Comparison of ENCODE assay signal across 18 cellular contexts in the genomic region with DNA sequence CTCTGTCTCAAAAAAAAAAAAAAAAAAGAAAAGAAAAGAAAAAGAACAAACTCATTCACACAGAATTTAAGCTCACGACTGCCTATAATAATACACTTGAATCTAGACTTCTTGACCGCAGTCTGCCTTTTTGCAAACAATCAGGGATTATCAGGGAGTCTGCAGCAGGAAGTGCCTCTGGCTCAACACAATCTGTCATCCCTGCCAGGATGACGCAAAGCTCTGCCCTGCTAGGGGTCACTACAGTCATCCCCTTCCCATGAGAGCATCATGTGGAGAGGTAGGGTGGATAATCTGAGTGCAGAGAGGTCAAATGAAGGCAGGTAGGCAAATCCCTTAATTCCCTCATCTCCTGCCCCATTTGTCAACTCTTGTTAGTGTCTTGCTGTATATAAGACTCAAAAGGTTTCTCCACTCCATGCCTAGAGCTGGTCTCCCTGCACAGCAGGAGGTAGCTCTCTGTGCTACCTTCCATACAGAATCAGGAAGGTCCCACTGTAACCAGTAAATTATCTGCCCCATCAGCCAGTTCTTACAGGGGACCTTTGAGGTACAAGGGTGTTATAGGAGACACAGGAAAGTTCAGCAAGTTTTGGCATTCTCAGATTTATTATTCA. TPM values are rescaled to one million over a fixed set of nuclear protein-coding genes. Genes with fewer than 3 reads are reported as not detected.
DNase-seq lines count a peak whose midpoint lies in the region; ATAC-seq and TF ChIP-seq lines count a peak whose summit lies in the region.
"Had no signal": no experiment of that assay in that cellular context is flagged by ENCODE, and none has a peak within 500 bp of the region (broad histone marks: within the 10 kb centered on the region; RNA-seq: fewer than 3 reads in every experiment).

No MANE protein-coding gene starts in this region.

- peaks cover 28% of the 10 kb centered on the region for H3K36me3 Mint-ChIP-seq in endodermal cell (ENCODE audit: low read depth)

- H3K4me3 Mint-ChIP-seq in endodermal cell: no peak overlapping the region
- H3K4me3 Mint-ChIP-seq: activated CD4-positive, alpha-beta T cell treated with anti-CD3 and anti-CD28 coated beads, Interleukin-2, amount 10 ng/mL, durations not matched to agents 7 days and 5 days; CD4-positive, alpha-beta memory T cell; immature natural killer cell had no signal

- H3K27ac Mint-ChIP-seq in endodermal cell: peak overlapping the region; percentile 45
- H3K27ac Mint-ChIP-seq: activated CD4-positive, alpha-beta T cell treated with anti-CD3 and anti-CD28 coated beads, Interleukin-2, amount 10 ng/mL, durations not matched to agents 7 days and 5 days; CD4-positive, alpha-beta memory T cell had no signal

- no peak overlapping the region for H3K9ac ChIP-seq in endodermal cell (ENCODE audit: extremely low read depth, low read length, poor library complexity, severe bottlenecking)

- DNase-seq in EH (ENCODE audit: low read depth): peak; percentile 13
- peak; percentile 78 for DNase-seq in NCI-H69 (lab: John Stamatoyannopoulos, UW)
- peak; percentile 50 for DNase-seq in endodermal cell
- peak; percentile 95 for DNase-seq in lung microvascular endothelial cell (ENCODE audit: low read depth in 2 of 2)
- no peak for DNase-seq in MV-4-11 (lab: John Stamatoyannopoulos, UW)
- DNase-seq in stimulated activated CD4-positive, alpha-beta T cell treated with anti-CD3 and anti-CD28 coated beads, Interleukin-4, amount 100 ng/mL, for 4 hours: no peak
- DNase-seq in SKM-1 treated with dmso at 0.1 percent for 144 hours (lab: John Stamatoyannopoulos, UW; ENCODE audit: unreplicated experiment): no peak
- DNase-seq: activated CD4-positive, alpha-beta T cell treated with anti-CD3 and anti-CD28 coated beads, Interleukin-2, amount 10 ng/mL, durations not matched to agents 7 days and 5 days; activated effector memory CD4-positive, alpha-beta T cell treated with anti-CD3 and anti-CD28 coated beads, Interleukin-2, amount 50 U/mL, for 16 hours; caudate nucleus; CD4-positive, alpha-beta memory T cell; immature natural killer cell; NCI-H1092; NCI-H774 had no signal

- 89 to 95% methylated on average over 3 of the region's 3 CpGs for WGBS in endodermal cell (ENCODE audit: insufficient coverage in 1 of 2, insufficient read length in 1 of 2), 2 experiments

- no peak for TF ChIP-seq CTCF in endodermal cell (conservative IDR thresholded peaks at IDR 0.05)

- no peaks in the 10 kb centered on the region for H3K9me3 Mint-ChIP-seq in endodermal cell
- H3K9me3 Mint-ChIP-seq: activated CD4-positive, alpha-beta T cell treated with anti-CD3 and anti-CD28 coated beads, Interleukin-2, amount 10 ng/mL, durations not matched to agents 7 days and 5 days; CD4-positive, alpha-beta memory T cell; immature natural killer cell had no signal

- H3K4me1 Mint-ChIP-seq in endodermal cell: peaks cover 7% of the 10 kb centered on the region
- H3K4me1 Mint-ChIP-seq: immature natural killer cell had no signal

- no peaks in the 10 kb centered on the region for H3K4me1 ChIP-seq in endodermal cell (ENCODE audit: control insufficient read depth, insufficient read depth, low read length)

- H3K27me3 Mint-ChIP-seq in endodermal cell (ENCODE audit: insufficient read depth): no peaks in the 10 kb centered on the region
- H3K27me3 Mint-ChIP-seq: activated CD4-positive, alpha-beta T cell treated with anti-CD3 and anti-CD28 coated beads, Interleukin-2, amount 10 ng/mL, durations not matched to agents 7 days and 5 days; CD4-positive, alpha-beta memory T cell had no signal

- ATAC-seq in HG03045 (IDR thresholded peaks at IDR 0.05; ENCODE audit: unreplicated experiment): no peak

- no peaks in the 10 kb centered on the region for H3K27me3 ChIP-seq in endodermal cell (ENCODE audit: control insufficient read depth, insufficient read depth, low read length, poor library complexity, severe bottlenecking)

- H3K9me3 ChIP-seq in endodermal cell (ENCODE audit: control insufficient read depth, low read length): no peaks in the 10 kb centered on the region
- H3K9me3 ChIP-seq: thoracic aorta had no signal

- no peak overlapping the region for H3K27ac ChIP-seq in endodermal cell (ENCODE audit: low read depth, low read length)
- H3K27ac ChIP-seq: HL-60 had no signal

- peaks cover 37% of the 10 kb centered on the region for H3K36me3 ChIP-seq in endodermal cell (ENCODE audit: control insufficient read depth, insufficient read depth, low read length)

- no peak overlapping the region for H3K4me3 ChIP-seq in endodermal cell (ENCODE audit: low read length)
- H3K4me3 ChIP-seq: thoracic aorta had no signal

RNA-seq across cellular contexts. Expression of a gene that starts 4.2 kb away (rescaled TPM):
- total RNA-seq in endodermal cell: 1 to 10 TPM; 3.4 to 4.2 TPM
- 2.7 TPM for polyA plus RNA-seq in endodermal cell (2013, experiment 1 of 2)
- 3.1 TPM for polyA plus RNA-seq in endodermal cell (2013, experiment 2 of 2)
- 1.1 and 2.6 TPM in 2 replicates for total RNA-seq in lung microvascular endothelial cell

RNA-seq across cellular contexts. Expression of a gene that starts 22.8 kb away (rescaled TPM):
- total RNA-seq in endodermal cell (10 to 100 TPM; 25.4 to 33.1 TPM), lung microvascular endothelial cell (8.3 and 11.3 TPM in 2 replicates)
- 25.7 TPM for polyA plus RNA-seq in endodermal cell (2013, experiment 1 of 2)
- 20.7 TPM for polyA plus RNA-seq in endodermal cell (2013, experiment 2 of 2)

RNA-seq across cellular contexts. Expression of a gene that starts 34.2 kb away (rescaled TPM):
- total RNA-seq in endodermal cell (not detected), lung microvascular endothelial cell (not detected in 2 replicates)
- not detected for polyA plus RNA-seq in endodermal cell (2013, experiment 1 of 2)
- polyA plus RNA-seq in endodermal cell (2013, experiment 2 of 2): not detected
- total RNA-seq: activated CD4-positive, alpha-beta T cell treated with anti-CD3 and anti-CD28 coated beads, Interleukin-2, amount 10 ng/mL, durations not matched to agents 7 days and 5 days; CD4-positive, alpha-beta memory T cell had no signal
- polyA plus RNA-seq: CD4-positive, alpha-beta memory T cell; esophagus; immature natural killer cell had no signal

RNA-seq across cellular contexts. Expression of a gene that starts 43.0 kb away (rescaled TPM):
- total RNA-seq in endodermal cell (10 to 100 TPM; 27.2 TPM), lung microvascular endothelial cell (not detected in 2 replicates)
- 11.5 TPM for polyA plus RNA-seq in endodermal cell (2013, experiment 1 of 2)
- polyA plus RNA-seq in endodermal cell (2013, experiment 2 of 2): 11.1 TPM
- total RNA-seq: activated CD4-positive, alpha-beta T cell treated with anti-CD3 and anti-CD28 coated beads, Interleukin-2, amount 10 ng/mL, durations not matched to agents 7 days and 5 days; CD4-positive, alpha-beta memory T cell had no signal
- polyA plus RNA-seq: CD4-positive, alpha-beta memory T cell; immature natural killer cell had no signal

Comparison
In these comparisons a context has a peak if more than half of its experiments do, and no peak if none do; other contexts are left out.
1. DNase-seq: peak in EH (single experiment), NCI-H69 (single experiment), endodermal cell (single experiment) and lung microvascular endothelial cell (2 of 2); none in MV-4-11 (single experiment), stimulated activated CD4-positive, alpha-beta T cell treated with anti-CD3 and anti-CD28 coated beads, Interleukin-4, amount 100 ng/mL, for 4 hours (0 of 2) and SKM-1 treated with dmso at 0.1 percent for 144 hours (single experiment).